Comparison of ENCODE assay signal across 10 cellular contexts in genomic region chr5:68255305-68256130, GRCh38. TPM values are rescaled to one million over a fixed set of nuclear protein-coding genes. Genes with fewer than 3 reads are reported as not detected.
A peak's percentile ranks its signal among the peaks of the same experiment; 100 is the strongest.
DNase-seq lines count a peak whose midpoint lies in the region; ATAC-seq and TF ChIP-seq lines count a peak whose summit lies in the region.
"Had no signal": no experiment of that assay in that cellular context is flagged by ENCODE, and none has a peak within 500 bp of the region (broad histone marks: within the 10 kb centered on the region; RNA-seq: fewer than 3 reads in every experiment).

No MANE protein-coding gene starts in this region.

- no peaks in the 10 kb centered on the region for H3K36me3 ChIP-seq in left lung
- no peaks in the 10 kb centered on the region for H3K36me3 ChIP-seq in tibial nerve
- H3K36me3 ChIP-seq: neural progenitor cell had no signal

- no peaks in the 10 kb centered on the region for H3K9me3 Mint-ChIP-seq in activated CD4-positive, alpha-beta memory T cell treated with anti-CD3 and anti-CD28 coated beads, Interleukin-2, amount 10 ng/mL, durations not matched to agents 7 days and 5 days
- H3K9me3 Mint-ChIP-seq: activated B cell treated with CpG ODN at 0.5 μM for 24 hours, neural progenitor cell had no signal

- POLR2A ChIA-PET in activated CD4-positive, alpha-beta memory T cell treated with anti-CD3 and anti-CD28 coated beads, Interleukin-2, amount 10 ng/mL, durations not matched to agents 7 days and 5 days (lab: Charles Lee): interaction anchor here (0.7 to 2.3 kb wide), 11 partner anchors 9 to 1034 kb away, joined by 3 to 20 read pairs (median 5); partner anchors contain the start of gene PIK3R1

- no peak for TF ChIP-seq CTCF in left lung (IDR thresholded peaks at IDR 0.05)
- no peak for TF ChIP-seq CTCF in tibial nerve (IDR thresholded peaks at IDR 0.05)

- no peak for TF ChIP-seq EP300 in tibial nerve (IDR thresholded peaks at IDR 0.05)

- H3K4me1 ChIP-seq in left lung: peaks cover 41 to 86% of the 10 kb centered on the region in 2 donors
- H3K4me1 ChIP-seq in tibial nerve: peaks cover 0 to 100% (median 74%) of the 10 kb centered on the region in 4 donors

- CTCF ChIA-PET in activated CD4-positive, alpha-beta memory T cell treated with anti-CD3 and anti-CD28 coated beads, Interleukin-2, amount 10 ng/mL, durations not matched to agents 7 days and 5 days (lab: Charles Lee): interaction anchor here (1.0 to 1.9 kb wide), 7 partner anchors 12 to 40 kb away, joined by 3 to 10 read pairs (median 4); partner anchors contain the start of gene PIK3R1

- no peak for ATAC-seq in left lung
- ATAC-seq in GM19328 (IDR thresholded peaks at IDR 0.05; ENCODE audit: unreplicated experiment): no peak

- H3K4me3 ChIP-seq in left lung: no peak overlapping the region
- H3K4me3 ChIP-seq in tibial nerve: peak overlapping the region in 2 of 4 donors; percentile 0 to 2
- H3K4me3 ChIP-seq: neural progenitor cell had no signal

- H3K9me3 ChIP-seq in left lung (no peaks in the 10 kb centered on the region), tibial nerve (no peaks in the 10 kb centered on the region)

- H3K27me3 Mint-ChIP-seq in activated CD4-positive, alpha-beta memory T cell treated with anti-CD3 and anti-CD28 coated beads, Interleukin-2, amount 10 ng/mL, durations not matched to agents 7 days and 5 days: no peaks in the 10 kb centered on the region
- H3K27me3 Mint-ChIP-seq: activated B cell treated with CpG ODN at 0.5 μM for 24 hours had no signal

- H3K27ac ChIP-seq in left lung (peak overlapping the region; percentile 13 to 55), tibial nerve (peak overlapping the region; percentile 62 to 91 (median 77))
- H3K27ac ChIP-seq: neural progenitor cell had no signal

- TF ChIP-seq POLR2A in tibial nerve (IDR thresholded peaks at IDR 0.05): no peak

- peak; percentile 22 for DNase-seq in activated gamma-delta T cell treated with Interleukin-2 at 50 U/mL for 16 hours
- DNase-seq in activated gamma-delta T cell (lab: John Stamatoyannopoulos, UW): no peak
- no peak for DNase-seq in activated CD4-positive, alpha-beta memory T cell treated with anti-CD3 and anti-CD28 coated beads, Interleukin-2, amount 10 ng/mL, durations not matched to agents 7 days and 5 days
- DNase-seq in left lung: no peak
- DNase-seq in tibial nerve (ENCODE audit: low spot score in 2 of 2): no peak
- no peak for DNase-seq in NOMO-1 treated with DMSO at 0.1 percent for 48 hours (lab: John Stamatoyannopoulos, UW; ENCODE audit: unreplicated experiment)
- no peak for DNase-seq in NCI-H345 (lab: John Stamatoyannopoulos, UW)
- DNase-seq: activated B cell treated with CpG ODN at 0.5 μM for 24 hours had no signal

- intact Hi-C loops in left lung (cut with DNase I): loop anchor here in 1 of 2 donors (10.0 kb wide), 1 partner anchor 1011 kb away; no protein-coding TSS in a partner anchor

- H3K27me3 ChIP-seq in left lung (no peaks in the 10 kb centered on the region), tibial nerve (no peaks in the 10 kb centered on the region)
- H3K27me3 ChIP-seq: neural progenitor cell had no signal

- H3K36me3 Mint-ChIP-seq in activated CD4-positive, alpha-beta memory T cell treated with anti-CD3 and anti-CD28 coated beads, Interleukin-2, amount 10 ng/mL, durations not matched to agents 7 days and 5 days (ENCODE audit: low read depth): peaks cover 13% of the 10 kb centered on the region

- peak overlapping the region; percentile 31 for H3K4me3 Mint-ChIP-seq in activated CD4-positive, alpha-beta memory T cell treated with anti-CD3 and anti-CD28 coated beads, Interleukin-2, amount 10 ng/mL, durations not matched to agents 7 days and 5 days
- H3K4me3 Mint-ChIP-seq: activated B cell treated with CpG ODN at 0.5 μM for 24 hours, neural progenitor cell had no signal

- H3K27ac Mint-ChIP-seq in activated CD4-positive, alpha-beta memory T cell treated with anti-CD3 and anti-CD28 coated beads, Interleukin-2, amount 10 ng/mL, durations not matched to agents 7 days and 5 days: peak overlapping the region; percentile 34
- H3K27ac Mint-ChIP-seq: activated B cell treated with CpG ODN at 0.5 μM for 24 hours, neural progenitor cell had no signal

- 29 to 39% methylated on average over 6 of the region's 6 CpGs for WGBS in tibial nerve, 2 donors

- H3K4me1 Mint-ChIP-seq in activated CD4-positive, alpha-beta memory T cell treated with anti-CD3 and anti-CD28 coated beads, Interleukin-2, amount 10 ng/mL, durations not matched to agents 7 days and 5 days: peaks cover 74% of the 10 kb centered on the region

RNA-seq across cellular contexts. Expression of gene PIK3R1, which starts 40.0 kb away (rescaled TPM):
- 10 to 100 TPM; 83.1 to 86.4 TPM for total RNA-seq in activated CD4-positive, alpha-beta memory T cell treated with anti-CD3 and anti-CD28 coated beads, Interleukin-2, amount 10 ng/mL, durations not matched to agents 7 days and 5 days
- total RNA-seq in left lung: 10 to 100 TPM; 70.9 to 89.4 TPM
- total RNA-seq in tibial nerve: 100 to 1,000 TPM; 166 to 621 (median 433) TPM
